In the genomic region with DNA sequence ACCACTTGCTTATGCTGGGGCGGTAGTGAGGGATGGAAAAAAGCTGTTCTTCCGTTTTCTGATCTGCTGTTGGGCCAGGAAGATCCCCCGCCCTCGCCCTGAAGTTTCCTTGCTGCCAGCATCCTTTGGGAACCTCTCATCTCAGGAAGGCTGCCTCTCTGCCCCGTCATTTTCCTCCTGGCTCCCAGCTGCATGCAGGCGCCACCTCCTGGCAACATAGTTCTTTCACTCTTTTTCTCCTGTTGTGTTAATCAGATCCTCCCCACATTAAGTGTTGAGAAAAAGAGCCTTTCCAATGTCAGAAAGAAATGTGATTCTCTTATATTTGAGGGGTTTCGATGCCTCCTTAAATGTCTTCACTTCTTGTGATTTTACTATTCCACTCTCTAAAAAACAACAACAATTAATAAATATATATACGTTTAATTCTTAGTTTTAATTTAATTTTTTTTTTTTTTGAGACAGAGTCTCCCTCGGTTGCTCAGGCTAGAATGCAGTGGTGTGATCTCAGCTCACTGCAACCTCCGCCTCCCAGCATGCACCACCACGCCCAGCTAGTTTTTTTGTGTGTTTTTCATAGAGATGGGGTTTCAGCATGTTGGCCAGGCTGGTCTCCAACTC, we compare ENCODE assay signal across 1 cellular context.
TF ChIP-seq lines count a peak whose summit lies in the region.

No MANE protein-coding gene starts in this region.

TF ChIP-seq in K562, 482 proteins besides CTCF, POLR2A, EP300 and RAD21 (continued from another document and continues in another):
- TF ChIP-seq JUN (IDR thresholded peaks at IDR 0.05; ENCODE audit: borderline replicate concordance, low read depth, low read length) (0 out of 2 replicates have a peak, but pooled peaks have one; percentile 11), JUN (CRISPR knock-in tag; IDR thresholded peaks at IDR 0.05; ENCODE audit: borderline replicate concordance) (no peak), EZH2 (IDR thresholded peaks at IDR 0.05; ENCODE audit: borderline replicate concordance, low read depth, low read length) (no peak), ZNF785 (CRISPR knock-in tag; IDR thresholded peaks at IDR 0.05) (no peak), SIX5 (IDR thresholded peaks at IDR 0.05; ENCODE audit: borderline replicate concordance in 1 of 2, insufficient read depth in 1 of 2, low read depth in 1 of 2, low read length in 2 of 2) (no peak), MCM2 (IDR thresholded peaks at IDR 0.05; ENCODE audit: low read depth) (no peak), SMAD4 (CRISPR knock-in tag; conservative IDR thresholded peaks at IDR 0.05) (no peak), PPARD (CRISPR knock-in tag; IDR thresholded peaks at IDR 0.05) (no peak), MYC (IDR thresholded peaks at IDR 0.05; ENCODE audit: low read depth, low read length) (peak; percentile 62), MYC (CRISPR knock-in tag; IDR thresholded peaks at IDR 0.05; ENCODE audit: borderline replicate concordance, low read depth) (no peak), ZNF699 (CRISPR knock-in tag; IDR thresholded peaks at IDR 0.05; ENCODE audit: insufficient replicate concordance) (no peak), RB1 (IDR thresholded peaks at IDR 0.05; ENCODE audit: low read depth) (peak; percentile 50; the same call in 1 of the 2 replicates), ZNF644 (tag; IDR thresholded peaks at IDR 0.05; ENCODE audit: low read depth) (no peak), ARID2 (IDR thresholded peaks at IDR 0.05) (peak; percentile 79), PHF20 (IDR thresholded peaks at IDR 0.05; ENCODE audit: partially characterized antibody) (no peak), CTBP1 (IDR thresholded peaks at IDR 0.05; ENCODE audit: borderline replicate concordance) (peak; percentile 73; the same call in 1 of the 2 replicates), ARNT (IDR thresholded peaks at IDR 0.05) (no peak), PHTF2 (CRISPR knock-in tag; IDR thresholded peaks at IDR 0.05) (no peak), TRIM24 (IDR thresholded peaks at IDR 0.05) (no peak), JUNB (CRISPR knock-in tag; conservative IDR thresholded peaks at IDR 0.05) (no peak), ZKSCAN8 (CRISPR knock-in tag; IDR thresholded peaks at IDR 0.05) (no peak), ZNF253 (CRISPR knock-in tag; conservative IDR thresholded peaks at IDR 0.05) (no peak), NR2C2 (CRISPR knock-in tag; IDR thresholded peaks at IDR 0.05) (no peak), NR2C2 (tag; IDR thresholded peaks at IDR 0.05) (no peak), SMC3 (conservative IDR thresholded peaks at IDR 0.05; ENCODE audit: insufficient read depth, low read depth, low read length) (peak; percentile 90), KAT8 (IDR thresholded peaks at IDR 0.05; ENCODE audit: low read depth) (no peak)
- TF ChIP-seq, protein P1, sequence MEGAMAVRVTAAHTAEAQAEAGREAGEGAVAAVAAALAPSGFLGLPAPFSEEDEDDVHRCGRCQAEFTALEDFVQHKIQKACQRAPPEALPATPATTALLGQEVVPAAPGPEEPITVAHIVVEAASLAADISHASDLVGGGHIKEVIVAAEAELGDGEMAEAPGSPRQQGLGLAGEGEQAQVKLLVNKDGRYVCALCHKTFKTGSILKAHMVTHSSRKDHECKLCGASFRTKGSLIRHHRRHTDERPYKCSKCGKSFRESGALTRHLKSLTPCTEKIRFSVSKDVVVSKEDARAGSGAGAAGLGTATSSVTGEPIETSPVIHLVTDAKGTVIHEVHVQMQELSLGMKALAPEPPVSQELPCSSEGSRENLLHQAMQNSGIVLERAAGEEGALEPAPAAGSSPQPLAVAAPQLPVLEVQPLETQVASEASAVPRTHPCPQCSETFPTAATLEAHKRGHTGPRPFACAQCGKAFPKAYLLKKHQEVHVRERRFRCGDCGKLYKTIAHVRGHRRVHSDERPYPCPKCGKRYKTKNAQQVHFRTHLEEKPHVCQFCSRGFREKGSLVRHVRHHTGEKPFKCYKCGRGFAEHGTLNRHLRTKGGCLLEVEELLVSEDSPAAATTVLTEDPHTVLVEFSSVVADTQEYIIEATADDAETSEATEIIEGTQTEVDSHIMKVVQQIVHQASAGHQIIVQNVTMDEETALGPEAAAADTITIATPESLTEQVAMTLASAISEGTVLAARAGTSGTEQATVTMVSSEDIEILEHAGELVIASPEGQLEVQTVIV (CRISPR knock-in tag; IDR thresholded peaks at IDR 0.05; ENCODE audit: borderline replicate concordance): no peak
- TF ChIP-seq, protein P2, sequence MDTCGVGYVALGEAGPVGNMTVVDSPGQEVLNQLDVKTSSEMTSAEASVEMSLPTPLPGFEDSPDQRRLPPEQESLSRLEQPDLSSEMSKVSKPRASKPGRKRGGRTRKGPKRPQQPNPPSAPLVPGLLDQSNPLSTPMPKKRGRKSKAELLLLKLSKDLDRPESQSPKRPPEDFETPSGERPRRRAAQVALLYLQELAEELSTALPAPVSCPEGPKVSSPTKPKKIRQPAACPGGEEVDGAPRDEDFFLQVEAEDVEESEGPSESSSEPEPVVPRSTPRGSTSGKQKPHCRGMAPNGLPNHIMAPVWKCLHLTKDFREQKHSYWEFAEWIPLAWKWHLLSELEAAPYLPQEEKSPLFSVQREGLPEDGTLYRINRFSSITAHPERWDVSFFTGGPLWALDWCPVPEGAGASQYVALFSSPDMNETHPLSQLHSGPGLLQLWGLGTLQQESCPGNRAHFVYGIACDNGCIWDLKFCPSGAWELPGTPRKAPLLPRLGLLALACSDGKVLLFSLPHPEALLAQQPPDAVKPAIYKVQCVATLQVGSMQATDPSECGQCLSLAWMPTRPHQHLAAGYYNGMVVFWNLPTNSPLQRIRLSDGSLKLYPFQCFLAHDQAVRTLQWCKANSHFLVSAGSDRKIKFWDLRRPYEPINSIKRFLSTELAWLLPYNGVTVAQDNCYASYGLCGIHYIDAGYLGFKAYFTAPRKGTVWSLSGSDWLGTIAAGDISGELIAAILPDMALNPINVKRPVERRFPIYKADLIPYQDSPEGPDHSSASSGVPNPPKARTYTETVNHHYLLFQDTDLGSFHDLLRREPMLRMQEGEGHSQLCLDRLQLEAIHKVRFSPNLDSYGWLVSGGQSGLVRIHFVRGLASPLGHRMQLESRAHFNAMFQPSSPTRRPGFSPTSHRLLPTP (IDR thresholded peaks at IDR 0.05; ENCODE audit: borderline replicate concordance, extremely low read depth, insufficient read length): no peak
- TF ChIP-seq, protein P3, sequence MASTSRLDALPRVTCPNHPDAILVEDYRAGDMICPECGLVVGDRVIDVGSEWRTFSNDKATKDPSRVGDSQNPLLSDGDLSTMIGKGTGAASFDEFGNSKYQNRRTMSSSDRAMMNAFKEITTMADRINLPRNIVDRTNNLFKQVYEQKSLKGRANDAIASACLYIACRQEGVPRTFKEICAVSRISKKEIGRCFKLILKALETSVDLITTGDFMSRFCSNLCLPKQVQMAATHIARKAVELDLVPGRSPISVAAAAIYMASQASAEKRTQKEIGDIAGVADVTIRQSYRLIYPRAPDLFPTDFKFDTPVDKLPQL (IDR thresholded peaks at IDR 0.05; ENCODE audit: extremely low read depth, insufficient read length): no peak
- TF ChIP-seq, protein P4, sequence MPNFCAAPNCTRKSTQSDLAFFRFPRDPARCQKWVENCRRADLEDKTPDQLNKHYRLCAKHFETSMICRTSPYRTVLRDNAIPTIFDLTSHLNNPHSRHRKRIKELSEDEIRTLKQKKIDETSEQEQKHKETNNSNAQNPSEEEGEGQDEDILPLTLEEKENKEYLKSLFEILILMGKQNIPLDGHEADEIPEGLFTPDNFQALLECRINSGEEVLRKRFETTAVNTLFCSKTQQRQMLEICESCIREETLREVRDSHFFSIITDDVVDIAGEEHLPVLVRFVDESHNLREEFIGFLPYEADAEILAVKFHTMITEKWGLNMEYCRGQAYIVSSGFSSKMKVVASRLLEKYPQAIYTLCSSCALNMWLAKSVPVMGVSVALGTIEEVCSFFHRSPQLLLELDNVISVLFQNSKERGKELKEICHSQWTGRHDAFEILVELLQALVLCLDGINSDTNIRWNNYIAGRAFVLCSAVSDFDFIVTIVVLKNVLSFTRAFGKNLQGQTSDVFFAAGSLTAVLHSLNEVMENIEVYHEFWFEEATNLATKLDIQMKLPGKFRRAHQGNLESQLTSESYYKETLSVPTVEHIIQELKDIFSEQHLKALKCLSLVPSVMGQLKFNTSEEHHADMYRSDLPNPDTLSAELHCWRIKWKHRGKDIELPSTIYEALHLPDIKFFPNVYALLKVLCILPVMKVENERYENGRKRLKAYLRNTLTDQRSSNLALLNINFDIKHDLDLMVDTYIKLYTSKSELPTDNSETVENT (CRISPR knock-in tag; IDR thresholded peaks at IDR 0.05): no peak
- TF ChIP-seq, protein P5, sequence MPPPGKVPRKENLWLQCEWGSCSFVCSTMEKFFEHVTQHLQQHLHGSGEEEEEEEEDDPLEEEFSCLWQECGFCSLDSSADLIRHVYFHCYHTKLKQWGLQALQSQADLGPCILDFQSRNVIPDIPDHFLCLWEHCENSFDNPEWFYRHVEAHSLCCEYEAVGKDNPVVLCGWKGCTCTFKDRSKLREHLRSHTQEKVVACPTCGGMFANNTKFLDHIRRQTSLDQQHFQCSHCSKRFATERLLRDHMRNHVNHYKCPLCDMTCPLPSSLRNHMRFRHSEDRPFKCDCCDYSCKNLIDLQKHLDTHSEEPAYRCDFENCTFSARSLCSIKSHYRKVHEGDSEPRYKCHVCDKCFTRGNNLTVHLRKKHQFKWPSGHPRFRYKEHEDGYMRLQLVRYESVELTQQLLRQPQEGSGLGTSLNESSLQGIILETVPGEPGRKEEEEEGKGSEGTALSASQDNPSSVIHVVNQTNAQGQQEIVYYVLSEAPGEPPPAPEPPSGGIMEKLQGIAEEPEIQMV (tag; conservative IDR thresholded peaks at IDR 0.05; ENCODE audit: low read depth): no peak
- TF ChIP-seq, protein P6, sequence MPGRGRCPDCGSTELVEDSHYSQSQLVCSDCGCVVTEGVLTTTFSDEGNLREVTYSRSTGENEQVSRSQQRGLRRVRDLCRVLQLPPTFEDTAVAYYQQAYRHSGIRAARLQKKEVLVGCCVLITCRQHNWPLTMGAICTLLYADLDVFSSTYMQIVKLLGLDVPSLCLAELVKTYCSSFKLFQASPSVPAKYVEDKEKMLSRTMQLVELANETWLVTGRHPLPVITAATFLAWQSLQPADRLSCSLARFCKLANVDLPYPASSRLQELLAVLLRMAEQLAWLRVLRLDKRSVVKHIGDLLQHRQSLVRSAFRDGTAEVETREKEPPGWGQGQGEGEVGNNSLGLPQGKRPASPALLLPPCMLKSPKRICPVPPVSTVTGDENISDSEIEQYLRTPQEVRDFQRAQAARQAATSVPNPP (IDR thresholded peaks at IDR 0.05; ENCODE audit: borderline replicate concordance, insufficient read depth, insufficient read length): no peak
- TF ChIP-seq, protein P7, sequence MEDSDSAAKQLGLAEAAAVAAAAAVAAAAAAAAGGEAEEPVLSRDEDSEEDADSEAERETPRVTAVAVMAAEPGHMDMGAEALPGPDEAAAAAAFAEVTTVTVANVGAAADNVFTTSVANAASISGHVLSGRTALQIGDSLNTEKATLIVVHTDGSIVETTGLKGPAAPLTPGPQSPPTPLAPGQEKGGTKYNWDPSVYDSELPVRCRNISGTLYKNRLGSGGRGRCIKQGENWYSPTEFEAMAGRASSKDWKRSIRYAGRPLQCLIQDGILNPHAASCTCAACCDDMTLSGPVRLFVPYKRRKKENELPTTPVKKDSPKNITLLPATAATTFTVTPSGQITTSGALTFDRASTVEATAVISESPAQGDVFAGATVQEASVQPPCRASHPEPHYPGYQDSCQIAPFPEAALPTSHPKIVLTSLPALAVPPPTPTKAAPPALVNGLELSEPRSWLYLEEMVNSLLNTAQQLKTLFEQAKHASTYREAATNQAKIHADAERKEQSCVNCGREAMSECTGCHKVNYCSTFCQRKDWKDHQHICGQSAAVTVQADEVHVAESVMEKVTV (CRISPR knock-in tag; IDR thresholded peaks at IDR 0.05): peak; percentile 76
- TF ChIP-seq, protein P8, sequence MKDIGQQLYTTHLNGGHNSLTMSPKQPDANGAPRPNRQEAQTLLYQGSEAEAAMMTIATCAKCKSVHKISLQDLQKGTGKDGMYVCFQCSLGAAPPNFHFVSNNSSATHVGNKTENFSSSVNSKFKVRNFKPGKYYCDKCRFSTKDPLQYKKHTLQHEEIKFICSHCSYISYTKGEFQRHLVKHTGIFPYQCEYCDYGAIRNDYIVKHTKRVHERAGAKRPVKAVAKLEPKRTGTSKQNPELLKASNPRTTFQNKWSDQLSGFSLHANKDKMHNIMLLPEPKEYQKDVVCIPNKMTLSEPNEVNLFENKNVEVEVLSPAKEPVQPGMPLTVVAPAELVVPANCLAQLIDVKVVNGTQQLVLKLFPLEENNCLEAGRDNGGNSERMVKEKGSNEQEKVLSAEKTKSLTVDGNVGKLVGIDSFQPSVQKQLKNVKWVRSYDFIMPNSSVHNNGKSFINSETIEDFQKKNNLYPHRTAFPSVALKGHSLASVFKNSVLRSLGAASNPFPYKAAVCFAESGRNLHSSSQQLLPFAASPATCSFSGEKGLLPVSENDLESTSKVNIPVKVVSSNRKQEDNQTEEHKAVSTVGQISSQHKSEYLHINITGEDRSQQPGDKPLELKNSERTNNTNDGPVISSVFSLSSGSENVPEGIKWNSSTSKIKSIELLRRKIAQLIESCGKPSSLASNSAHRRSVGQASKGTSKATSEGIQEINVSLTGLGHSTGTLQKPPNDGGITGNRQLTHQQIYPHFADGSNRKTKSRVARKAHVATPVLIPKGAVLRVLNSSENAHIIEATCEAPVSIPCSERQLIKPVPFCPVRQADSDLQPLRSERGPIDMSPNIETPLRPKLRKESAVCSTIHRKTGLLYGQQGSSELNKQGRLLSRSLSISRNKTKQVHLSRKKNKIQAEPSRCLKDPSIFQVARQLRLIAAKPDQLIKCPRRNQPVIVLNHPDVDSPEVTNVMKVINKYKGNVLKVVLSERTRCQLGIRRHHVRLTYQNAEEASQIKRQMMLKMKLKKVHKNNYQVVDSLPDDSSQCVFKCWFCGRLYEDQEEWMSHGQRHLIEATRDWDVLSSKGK (CRISPR knock-in tag; IDR thresholded peaks at IDR 0.05): no peak
- TF ChIP-seq, protein P9, sequence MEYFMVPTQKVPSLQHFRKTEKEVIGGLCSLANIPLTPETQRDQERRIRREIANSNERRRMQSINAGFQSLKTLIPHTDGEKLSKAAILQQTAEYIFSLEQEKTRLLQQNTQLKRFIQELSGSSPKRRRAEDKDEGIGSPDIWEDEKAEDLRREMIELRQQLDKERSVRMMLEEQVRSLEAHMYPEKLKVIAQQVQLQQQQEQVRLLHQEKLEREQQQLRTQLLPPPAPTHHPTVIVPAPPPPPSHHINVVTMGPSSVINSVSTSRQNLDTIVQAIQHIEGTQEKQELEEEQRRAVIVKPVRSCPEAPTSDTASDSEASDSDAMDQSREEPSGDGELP (CRISPR knock-in tag; IDR thresholded peaks at IDR 0.05; ENCODE audit: borderline replicate concordance): peak; percentile 49; the same call in 1 of the 2 replicates
- TF ChIP-seq, protein P10, sequence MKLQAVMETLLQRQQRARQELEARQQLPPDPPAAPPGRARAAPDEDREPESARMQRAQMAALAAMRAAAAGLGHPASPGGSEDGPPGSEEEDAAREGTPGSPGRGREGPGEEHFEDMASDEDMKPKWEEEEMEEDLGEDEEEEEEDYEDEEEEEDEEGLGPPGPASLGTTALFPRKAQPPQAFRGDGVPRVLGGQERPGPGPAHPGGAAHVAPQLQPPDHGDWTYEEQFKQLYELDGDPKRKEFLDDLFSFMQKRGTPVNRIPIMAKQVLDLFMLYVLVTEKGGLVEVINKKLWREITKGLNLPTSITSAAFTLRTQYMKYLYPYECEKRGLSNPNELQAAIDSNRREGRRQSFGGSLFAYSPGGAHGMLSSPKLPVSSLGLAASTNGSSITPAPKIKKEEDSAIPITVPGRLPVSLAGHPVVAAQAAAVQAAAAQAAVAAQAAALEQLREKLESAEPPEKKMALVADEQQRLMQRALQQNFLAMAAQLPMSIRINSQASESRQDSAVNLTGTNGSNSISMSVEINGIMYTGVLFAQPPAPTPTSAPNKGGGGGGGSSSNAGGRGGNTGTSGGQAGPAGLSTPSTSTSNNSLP (IDR thresholded peaks at IDR 0.05; ENCODE audit: borderline replicate concordance, low read depth, low read length): 0 out of 2 replicates have a peak, but pooled peaks have one; percentile 16
